Comparison of ENCODE assay signal across 1 cellular context in genomic region chr13:40490086-40490723, GRCh38.
TF ChIP-seq lines count a peak whose summit lies in the region.

No MANE protein-coding gene starts in this region.

TF ChIP-seq in HEK293, 187 proteins besides CTCF, POLR2A, EP300 and RAD21 (continued from another document):
- TF ChIP-seq ZNF621 (tag by site-specific recombination; IDR thresholded peaks at IDR 0.05) = no peak
- TF ChIP-seq, protein P1, sequence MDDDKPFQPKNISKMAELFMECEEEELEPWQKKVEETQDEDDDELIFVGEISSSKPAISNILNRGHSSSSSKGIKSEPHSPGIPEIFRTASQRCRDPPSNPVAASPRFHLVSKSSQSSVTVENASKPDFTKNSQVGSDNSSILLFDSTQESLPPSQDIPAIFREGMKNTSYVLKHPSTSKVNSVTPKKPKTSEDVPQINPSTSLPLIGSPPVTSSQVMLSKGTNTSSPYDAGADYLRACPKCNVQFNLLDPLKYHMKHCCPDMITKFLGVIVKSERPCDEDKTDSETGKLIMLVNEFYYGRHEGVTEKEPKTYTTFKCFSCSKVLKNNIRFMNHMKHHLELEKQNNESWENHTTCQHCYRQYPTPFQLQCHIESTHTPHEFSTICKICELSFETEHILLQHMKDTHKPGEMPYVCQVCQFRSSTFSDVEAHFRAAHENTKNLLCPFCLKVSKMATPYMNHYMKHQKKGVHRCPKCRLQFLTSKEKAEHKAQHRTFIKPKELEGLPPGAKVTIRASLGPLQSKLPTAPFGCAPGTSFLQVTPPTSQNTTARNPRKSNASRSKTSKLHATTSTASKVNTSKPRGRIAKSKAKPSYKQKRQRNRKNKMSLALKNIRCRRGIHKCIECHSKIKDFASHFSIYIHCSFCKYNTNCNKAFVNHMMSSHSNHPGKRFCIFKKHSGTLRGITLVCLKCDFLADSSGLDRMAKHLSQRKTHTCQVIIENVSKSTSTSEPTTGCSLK (tag by site-specific recombination; IDR thresholded peaks at IDR 0.05) = no peak
- no peak for TF ChIP-seq ZNF274 (IDR thresholded peaks at IDR 0.05; ENCODE audit: low read length)
- TF ChIP-seq ZNF274 (tag by site-specific recombination; IDR thresholded peaks at IDR 0.05; ENCODE audit: borderline replicate concordance) = no peak
- no peak for TF ChIP-seq ZBTB21 (tag by site-specific recombination; IDR thresholded peaks at IDR 0.05)
- TF ChIP-seq PRDM10 (tag by site-specific recombination; IDR thresholded peaks at IDR 0.05) = no peak
- peak; percentile 49; the same call in 1 of the 2 replicates for TF ChIP-seq ZNF660 (tag by site-specific recombination; IDR thresholded peaks at IDR 0.05)
- TF ChIP-seq PATZ1 (tag by site-specific recombination; IDR thresholded peaks at IDR 0.05) = no peak
- no peak for TF ChIP-seq ZNF341 (tag by site-specific recombination; IDR thresholded peaks at IDR 0.05; ENCODE audit: low read depth)
- peak; percentile 14; the same call in 1 of the 2 replicates for TF ChIP-seq MZF1 (tag by site-specific recombination; IDR thresholded peaks at IDR 0.05; ENCODE audit: borderline replicate concordance)
- TF ChIP-seq SETDB1 (IDR thresholded peaks at IDR 0.05; ENCODE audit: insufficient read length, low read length) = no peak
- no peak for TF ChIP-seq ZNF76 (tag by site-specific recombination; IDR thresholded peaks at IDR 0.05; ENCODE audit: borderline replicate concordance, low read depth)
- TF ChIP-seq, protein P2, sequence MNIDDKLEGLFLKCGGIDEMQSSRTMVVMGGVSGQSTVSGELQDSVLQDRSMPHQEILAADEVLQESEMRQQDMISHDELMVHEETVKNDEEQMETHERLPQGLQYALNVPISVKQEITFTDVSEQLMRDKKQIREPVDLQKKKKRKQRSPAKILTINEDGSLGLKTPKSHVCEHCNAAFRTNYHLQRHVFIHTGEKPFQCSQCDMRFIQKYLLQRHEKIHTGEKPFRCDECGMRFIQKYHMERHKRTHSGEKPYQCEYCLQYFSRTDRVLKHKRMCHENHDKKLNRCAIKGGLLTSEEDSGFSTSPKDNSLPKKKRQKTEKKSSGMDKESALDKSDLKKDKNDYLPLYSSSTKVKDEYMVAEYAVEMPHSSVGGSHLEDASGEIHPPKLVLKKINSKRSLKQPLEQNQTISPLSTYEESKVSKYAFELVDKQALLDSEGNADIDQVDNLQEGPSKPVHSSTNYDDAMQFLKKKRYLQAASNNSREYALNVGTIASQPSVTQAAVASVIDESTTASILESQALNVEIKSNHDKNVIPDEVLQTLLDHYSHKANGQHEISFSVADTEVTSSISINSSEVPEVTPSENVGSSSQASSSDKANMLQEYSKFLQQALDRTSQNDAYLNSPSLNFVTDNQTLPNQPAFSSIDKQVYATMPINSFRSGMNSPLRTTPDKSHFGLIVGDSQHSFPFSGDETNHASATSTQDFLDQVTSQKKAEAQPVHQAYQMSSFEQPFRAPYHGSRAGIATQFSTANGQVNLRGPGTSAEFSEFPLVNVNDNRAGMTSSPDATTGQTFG (tag by site-specific recombination; IDR thresholded peaks at IDR 0.05; ENCODE audit: borderline replicate concordance) = no peak
- no peak for TF ChIP-seq ZNF404 (tag by site-specific recombination; IDR thresholded peaks at IDR 0.05)
- no peak for TF ChIP-seq REST (tag by site-specific recombination; IDR thresholded peaks at IDR 0.05)
- TF ChIP-seq ZNF610 (tag by site-specific recombination; IDR thresholded peaks at IDR 0.05; ENCODE audit: borderline replicate concordance) = no peak
- no peak for TF ChIP-seq ZNF121 (tag by site-specific recombination; IDR thresholded peaks at IDR 0.05)
- no peak for TF ChIP-seq ZNF416 (tag by site-specific recombination; IDR thresholded peaks at IDR 0.05)
- TF ChIP-seq ATF2 (tag by site-specific recombination; IDR thresholded peaks at IDR 0.05; ENCODE audit: low read depth) = no peak
- no peak for TF ChIP-seq ZNF747 (tag by site-specific recombination; IDR thresholded peaks at IDR 0.05)
- no peak for TF ChIP-seq ZNF670 (tag by site-specific recombination; IDR thresholded peaks at IDR 0.05; ENCODE audit: low read depth)
- TF ChIP-seq ZNF292 (tag by site-specific recombination; IDR thresholded peaks at IDR 0.05; ENCODE audit: borderline replicate concordance, low read depth) = no peak
- TF ChIP-seq ZNF785 (tag by site-specific recombination; IDR thresholded peaks at IDR 0.05) = no peak
- TF ChIP-seq ZNF510 (tag by site-specific recombination; IDR thresholded peaks at IDR 0.05; ENCODE audit: insufficient replicate concordance) = no peak
- TF ChIP-seq, protein P3, sequence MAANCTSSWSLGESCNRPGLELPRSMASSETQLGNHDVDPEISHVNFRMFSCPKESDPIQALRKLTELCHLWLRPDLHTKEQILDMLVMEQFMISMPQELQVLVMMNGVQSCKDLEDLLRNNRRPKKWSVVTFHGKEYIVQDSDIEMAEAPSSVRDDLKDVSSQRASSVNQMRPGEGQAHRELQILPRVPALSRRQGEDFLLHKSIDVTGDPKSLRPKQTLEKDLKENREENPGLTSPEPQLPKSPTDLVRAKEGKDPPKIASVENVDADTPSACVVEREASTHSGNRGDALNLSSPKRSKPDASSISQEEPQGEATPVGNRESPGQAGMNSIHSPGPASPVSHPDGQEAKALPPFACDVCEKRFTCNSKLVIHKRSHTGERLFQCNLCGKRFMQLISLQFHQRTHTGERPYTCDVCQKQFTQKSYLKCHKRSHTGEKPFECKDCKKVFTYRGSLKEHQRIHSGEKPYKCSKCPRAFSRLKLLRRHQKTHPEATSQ (tag by site-specific recombination; IDR thresholded peaks at IDR 0.05) = no peak
- TF ChIP-seq ZNF146 (tag by site-specific recombination; IDR thresholded peaks at IDR 0.05) = no peak
- TF ChIP-seq MYNN (tag by site-specific recombination; IDR thresholded peaks at IDR 0.05; ENCODE audit: borderline replicate concordance) = no peak
- no peak; the same call in 1 of the 2 replicates for TF ChIP-seq KLF9 (tag by site-specific recombination; IDR thresholded peaks at IDR 0.05; ENCODE audit: low read depth)
- TF ChIP-seq ZNF423 (tag by site-specific recombination; IDR thresholded peaks at IDR 0.05) = 0 out of 2 replicates have a peak, but pooled peaks have one; percentile 39
- no peak for TF ChIP-seq ZFP37 (tag by site-specific recombination; IDR thresholded peaks at IDR 0.05)
- no peak for TF ChIP-seq ZNF664 (tag by site-specific recombination; IDR thresholded peaks at IDR 0.05)
- no peak for TF ChIP-seq ZFHX2 (tag by site-specific recombination; conservative IDR thresholded peaks at IDR 0.05)
